In the genomic region with DNA sequence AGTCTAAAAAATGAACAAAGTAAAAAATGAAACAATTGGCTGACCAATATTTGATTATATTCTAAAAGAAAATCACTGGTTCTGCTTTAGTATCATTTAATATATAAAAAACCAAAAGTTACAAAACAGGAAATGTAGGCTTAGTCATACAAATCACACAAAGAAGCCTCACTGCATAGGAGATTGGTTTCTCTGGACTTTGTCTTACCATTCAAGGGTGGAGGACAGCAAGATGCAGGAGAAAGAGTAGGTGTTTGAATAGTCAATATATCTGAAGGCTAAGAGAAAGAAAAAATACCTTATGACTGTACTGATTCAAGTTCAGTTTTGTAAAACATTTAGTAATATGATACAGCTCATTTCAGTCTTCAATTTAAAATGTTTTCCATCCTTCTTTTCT, we compare ENCODE assay signal across 28 cellular contexts. TPM values are rescaled to one million over a fixed set of nuclear protein-coding genes. Genes with fewer than 3 reads are reported as not detected.
DNase-seq lines count a peak whose midpoint lies in the region; ATAC-seq and TF ChIP-seq lines count a peak whose summit lies in the region.
"Had no signal": no experiment of that assay in that cellular context is flagged by ENCODE, and none has a peak within 500 bp of the region (broad histone marks: within the 10 kb centered on the region; RNA-seq: fewer than 3 reads in every experiment).

No MANE protein-coding gene starts in this region.

- no peak overlapping the region for H3K4me3 Mint-ChIP-seq in MCF 10A (ENCODE audit: unreplicated experiment)
- H3K4me3 Mint-ChIP-seq in stimulated activated effector memory CD8-positive, alpha-beta T cell treated with anti-CD3 and anti-CD28 coated beads, Interleukin-12 subunit alpha, Interleukin-12 subunit beta, amount 100 ng/mL, for 72 hours, result no peak overlapping the region
- H3K4me3 Mint-ChIP-seq: activated naive CD4-positive, alpha-beta T cell treated with anti-CD3 and anti-CD28 coated beads for 36 hours; CD4-positive, alpha-beta memory T cell; HFFc6; naive B cell; type B pancreatic cell had no signal

- DNase-seq in DMS53 (lab: John Stamatoyannopoulos, UW) (peak; percentile 5), DMS53 treated with DMSO at 0.1 percent for 48 hours (lab: John Stamatoyannopoulos, UW; ENCODE audit: unreplicated experiment) (no peak), MCF 10A (ENCODE audit: unreplicated experiment) (peak; percentile 30), breast epithelium (ENCODE audit: low spot score in 2 of 2) (no peak), choroid plexus epithelial cell (ENCODE audit: low read depth) (peak; percentile 2), NCI-H2171 treated with DMSO at 0.1 percent for 48 hours (lab: John Stamatoyannopoulos, UW) (no peak), HuH-7.5 (ENCODE audit: low spot score) (no peak)
- no peak for DNase-seq in stimulated activated effector memory CD8-positive, alpha-beta T cell treated with anti-CD3 and anti-CD28 coated beads, Interleukin-12 subunit alpha, Interleukin-12 subunit beta, amount 100 ng/mL, for 72 hours (ENCODE audit: low spot score in 2 of 2)
- DNase-seq: activated CD4-positive, alpha-beta T cell treated with anti-CD3 and anti-CD28 coated beads, Interleukin-2, amount 50 U/mL, for 48 hours; activated naive CD4-positive, alpha-beta T cell treated with anti-CD3 and anti-CD28 coated beads for 36 hours; anterior cingulate cortex; CD4-positive, alpha-beta memory T cell; central memory CD4-positive, alpha-beta T cell; DMS153; dorsolateral prefrontal cortex; foreskin melanocyte; GDM1; HFFc6; left lung; MM.1S; naive B cell; NCI-H526 treated with DMSO at 0.1 percent for 48 hours; nucleus accumbens; psoas muscle had no signal

- H3K36me3 Mint-ChIP-seq in MCF 10A (ENCODE audit: insufficient read depth, unreplicated experiment), result no peaks in the 10 kb centered on the region
- H3K36me3 Mint-ChIP-seq in stimulated activated effector memory CD8-positive, alpha-beta T cell treated with anti-CD3 and anti-CD28 coated beads, Interleukin-12 subunit alpha, Interleukin-12 subunit beta, amount 100 ng/mL, for 72 hours, result no peaks in the 10 kb centered on the region
- H3K36me3 Mint-ChIP-seq: CD4-positive, alpha-beta memory T cell; naive B cell; type B pancreatic cell had no signal

- H3K27ac Mint-ChIP-seq in MCF 10A (ENCODE audit: low read depth, unreplicated experiment), result no peak overlapping the region
- no peak overlapping the region for H3K27ac Mint-ChIP-seq in stimulated activated effector memory CD8-positive, alpha-beta T cell treated with anti-CD3 and anti-CD28 coated beads, Interleukin-12 subunit alpha, Interleukin-12 subunit beta, amount 100 ng/mL, for 72 hours
- H3K27ac Mint-ChIP-seq: activated naive CD4-positive, alpha-beta T cell treated with anti-CD3 and anti-CD28 coated beads for 36 hours; HFFc6; naive B cell; type B pancreatic cell had no signal

- intact Hi-C loops in MCF 10A (cut with micrococcal nuclease) (no loop called here), breast epithelium (cut with DNase I; ENCODE audit: low total_unique reads) (no loop called here)

- no peaks in the 10 kb centered on the region for H3K4me1 ChIP-seq in breast epithelium
- H3K4me1 ChIP-seq: left lung, psoas muscle had no signal

- no peak overlapping the region for H3K27ac ChIP-seq in breast epithelium
- H3K27ac ChIP-seq: 22Rv1, dorsolateral prefrontal cortex, left lung, psoas muscle, RWPE1, SK-N-MC had no signal

- H3K4me3 ChIP-seq in breast epithelium (no peak overlapping the region), choroid plexus epithelial cell (ENCODE audit: low read depth, low read length) (no peak overlapping the region)
- H3K4me3 ChIP-seq: dorsolateral prefrontal cortex, left lung, psoas muscle, SK-N-MC had no signal

- no peaks in the 10 kb centered on the region for H3K9me3 ChIP-seq in breast epithelium
- H3K9me3 ChIP-seq: left lung, psoas muscle had no signal

- no peak for TF ChIP-seq POLR2A in breast epithelium (IDR thresholded peaks at IDR 0.05)

- H3K4me1 Mint-ChIP-seq in MCF 10A (ENCODE audit: insufficient read depth, unreplicated experiment), result no peaks in the 10 kb centered on the region
- no peaks in the 10 kb centered on the region for H3K4me1 Mint-ChIP-seq in stimulated activated effector memory CD8-positive, alpha-beta T cell treated with anti-CD3 and anti-CD28 coated beads, Interleukin-12 subunit alpha, Interleukin-12 subunit beta, amount 100 ng/mL, for 72 hours
- H3K4me1 Mint-ChIP-seq: naive B cell had no signal

- POLR2A ChIA-PET in MCF 10A (lab: Yijun Ruan, JAX), result no interaction called here

- no TSS peak for BruUV-seq in MCF 10A (replicated peaks; lab: Mats Ljungman, UMichigan)

- TF ChIP-seq CTCF in MCF 10A (IDR thresholded peaks at IDR 0.05; ENCODE audit: unreplicated experiment) (no peak), breast epithelium (IDR thresholded peaks at IDR 0.05) (no peak), choroid plexus epithelial cell (conservative IDR thresholded peaks at IDR 0.05; ENCODE audit: low read depth, low read length) (no peak)

- peak; percentile 70 for ATAC-seq in stimulated activated effector memory CD8-positive, alpha-beta T cell treated with anti-CD3 and anti-CD28 coated beads, Interleukin-12 subunit alpha, Interleukin-12 subunit beta, amount 100 ng/mL, for 72 hours
- ATAC-seq: left lung, psoas muscle had no signal

- H3K27me3 ChIP-seq in breast epithelium, result peaks cover 0 to 10% of the 10 kb centered on the region in 2 donors
- H3K27me3 ChIP-seq: left lung had no signal

- H3K27me3 Mint-ChIP-seq in MCF 10A (ENCODE audit: insufficient read depth, unreplicated experiment), result no peaks in the 10 kb centered on the region
- H3K27me3 Mint-ChIP-seq: CD4-positive, alpha-beta memory T cell; naive B cell; type B pancreatic cell had no signal

- H3K36me3 ChIP-seq in breast epithelium, result no peaks in the 10 kb centered on the region
- H3K36me3 ChIP-seq: left lung had no signal

- peaks cover under 1% of the 10 kb centered on the region for H3K9me3 Mint-ChIP-seq in MCF 10A (ENCODE audit: unreplicated experiment)
- no peaks in the 10 kb centered on the region for H3K9me3 Mint-ChIP-seq in stimulated activated effector memory CD8-positive, alpha-beta T cell treated with anti-CD3 and anti-CD28 coated beads, Interleukin-12 subunit alpha, Interleukin-12 subunit beta, amount 100 ng/mL, for 72 hours
- H3K9me3 Mint-ChIP-seq: activated naive CD4-positive, alpha-beta T cell treated with anti-CD3 and anti-CD28 coated beads for 36 hours; CD4-positive, alpha-beta memory T cell; HFFc6; type B pancreatic cell had no signal

- CTCF ChIA-PET in MCF 10A (lab: Yijun Ruan, JAX), result interaction anchor here (0.6 kb wide), 1 partner anchor 32 kb away, joined by 3 read pairs; no protein-coding TSS in a partner anchor

RNA-seq across cellular contexts. Expression of a gene that starts 28.6 kb away (rescaled TPM):
- total RNA-seq in MCF 10A (2022), result 11.8 and 14.1 TPM in 2 replicates
- 10 to 100 TPM; 24.8 to 40.8 (median 25.2) TPM for total RNA-seq in breast epithelium

Comparison
In these comparisons a context has a peak if more than half of its experiments do, and no peak if none do; other contexts are left out.
1. DNase-seq: peak in DMS53 (single experiment), MCF 10A (single experiment) and choroid plexus epithelial cell (single experiment); none in DMS53 treated with DMSO at 0.1 percent for 48 hours (single experiment), breast epithelium (0 of 2), stimulated activated effector memory CD8-positive, alpha-beta T cell treated with anti-CD3 and anti-CD28 coated beads, Interleukin-12 subunit alpha, Interleukin-12 subunit beta, amount 100 ng/mL, for 72 hours (0 of 2), NCI-H2171 treated with DMSO at 0.1 percent for 48 hours (single experiment) and HuH-7.5 (single experiment).